Comparison of ENCODE assay signal across 2 cellular contexts in genomic region chr10:74827045-74827441, GRCh38.
TF ChIP-seq lines count a peak whose summit lies in the region.

No MANE protein-coding gene starts in this region.

TF ChIP-seq in GM23338, 12 proteins besides CTCF, POLR2A, EP300 and RAD21 (continued from another document):
- no peak for TF ChIP-seq REST (IDR thresholded peaks at IDR 0.05; ENCODE audit: unreplicated experiment)
- no peak for TF ChIP-seq STAT1 (IDR thresholded peaks at IDR 0.05; ENCODE audit: unreplicated experiment)
- no peak for TF ChIP-seq POLR2AphosphoS5 (IDR thresholded peaks at IDR 0.05; ENCODE audit: low read depth)
- TF ChIP-seq ZNF462 (CRISPR knock-in tag; IDR thresholded peaks at IDR 0.05): no peak
- TF ChIP-seq ETS1 (IDR thresholded peaks at IDR 0.05): no peak

TF ChIP-seq in liver, 16 proteins besides CTCF, POLR2A, EP300 and RAD21 (continued from another document):
- TF ChIP-seq REST (IDR thresholded peaks at IDR 0.05): no peak
- no peak for TF ChIP-seq MAX (IDR thresholded peaks at IDR 0.05)
